In the genomic region with DNA sequence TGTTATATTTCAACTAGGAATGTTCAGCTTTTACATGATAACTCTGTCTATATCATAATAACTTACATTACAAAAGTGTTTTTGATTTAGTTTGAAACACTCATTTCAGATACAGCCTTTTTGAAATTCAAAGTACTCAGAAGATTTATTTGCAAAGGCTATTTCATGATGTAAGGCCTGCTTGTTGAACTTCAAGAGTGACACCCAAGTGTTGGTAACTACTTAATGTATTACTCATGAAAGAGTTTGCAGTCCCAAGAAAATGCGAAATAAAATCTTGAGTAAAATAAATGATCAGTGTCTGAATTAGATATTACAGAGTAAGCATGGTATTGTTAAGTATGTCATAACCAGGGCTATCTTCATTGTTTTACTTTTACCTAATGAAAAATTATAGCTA, we compare ENCODE assay signal across 25 cellular contexts. TPM values are rescaled to one million over a fixed set of nuclear protein-coding genes. Genes with fewer than 3 reads are reported as not detected.
DNase-seq lines count a peak whose midpoint lies in the region; ATAC-seq, FAIRE-seq and TF ChIP-seq lines count a peak whose summit lies in the region.
"Had no signal": no experiment of that assay in that cellular context is flagged by ENCODE, and none has a peak within 500 bp of the region (broad histone marks: within the 10 kb centered on the region; RNA-seq: fewer than 3 reads in every experiment).

No MANE protein-coding gene starts in this region.

- H3K27me3 ChIP-seq in Karpas-422 (ENCODE audit: low read length) (no peaks in the 10 kb centered on the region), left lung (no peaks in the 10 kb centered on the region), upper lobe of right lung (no peaks in the 10 kb centered on the region), hepatocyte (no peaks in the 10 kb centered on the region), SK-N-SH (ENCODE audit: insufficient read depth) (no peaks in the 10 kb centered on the region)
- H3K27me3 ChIP-seq: BLaER1 treated with 17β-estradiol and CSF1 and Interleukin-3, amounts not matched to agents 10 nM and 100 nM had no signal

- no peak overlapping the region for H3K4me3 ChIP-seq in A549
- no peak overlapping the region for H3K4me3 ChIP-seq in Karpas-422 (ENCODE audit: low read length)
- H3K4me3 ChIP-seq in left lung: no peak overlapping the region
- no peak overlapping the region for H3K4me3 ChIP-seq in upper lobe of right lung
- no peak overlapping the region for H3K4me3 ChIP-seq in hepatocyte
- H3K4me3 ChIP-seq in SK-N-SH (ENCODE audit: low read depth in 2 of 2, low read length in 1 of 2): no peak overlapping the region
- H3K4me3 ChIP-seq: BLaER1 treated with 17β-estradiol and CSF1 and Interleukin-3, amounts not matched to agents 10 nM and 100 nM; GM12878 had no signal

- H3K4me2 ChIP-seq in A549 (no peak overlapping the region), Karpas-422 (ENCODE audit: low read depth, low read length, poor library complexity, severe bottlenecking) (no peak overlapping the region), hepatocyte (no peak overlapping the region), SK-N-SH (no peak overlapping the region)
- H3K4me2 ChIP-seq: BLaER1 treated with 17β-estradiol and CSF1 and Interleukin-3, amounts not matched to agents 10 nM and 100 nM had no signal

- H3K9ac ChIP-seq in Karpas-422 (ENCODE audit: low read length) (no peak overlapping the region), SK-N-SH (no peak overlapping the region)
- H3K9ac ChIP-seq: BLaER1 treated with 17β-estradiol and CSF1 and Interleukin-3, amounts not matched to agents 10 nM and 100 nM had no signal

- no peaks in the 10 kb centered on the region for H3K36me3 ChIP-seq in Karpas-422 (ENCODE audit: insufficient read depth, low read length)
- no peaks in the 10 kb centered on the region for H3K36me3 ChIP-seq in left lung
- H3K36me3 ChIP-seq in upper lobe of right lung: peaks cover 4% of the 10 kb centered on the region
- no peaks in the 10 kb centered on the region for H3K36me3 ChIP-seq in hepatocyte (replicated peaks; ENCODE audit: insufficient read depth, low read depth)
- H3K36me3 ChIP-seq in SK-N-SH (replicated peaks in 1 of 2; ENCODE audit: control insufficient read depth in 1 of 2, insufficient read depth in 2 of 2, low read length in 1 of 2): no peaks in the 10 kb centered on the region
- H3K36me3 ChIP-seq: BLaER1 treated with 17β-estradiol and CSF1 and Interleukin-3, amounts not matched to agents 10 nM and 100 nM had no signal

- H3K9me3 ChIP-seq in A549 (no peaks in the 10 kb centered on the region), Karpas-422 (ENCODE audit: low read length) (no peaks in the 10 kb centered on the region), left lung (no peaks in the 10 kb centered on the region), upper lobe of right lung (no peaks in the 10 kb centered on the region), hepatocyte (ENCODE audit: low read depth) (no peaks in the 10 kb centered on the region), SK-N-SH (no peaks in the 10 kb centered on the region)
- H3K9me3 ChIP-seq: BLaER1 treated with 17β-estradiol and CSF1 and Interleukin-3, amounts not matched to agents 10 nM and 100 nM; Caco-2 had no signal

- H3K9me2 ChIP-seq in Karpas-422 (replicated peaks; ENCODE audit: insufficient read depth, low read length) (no peaks in the 10 kb centered on the region), hepatocyte (replicated peaks; ENCODE audit: insufficient read depth) (no peaks in the 10 kb centered on the region), SK-N-SH (no peaks in the 10 kb centered on the region)

- peak; percentile 84 for FAIRE-seq in A549 (lab: Jason Lieb, UNC)
- FAIRE-seq: GM12878, GM12892, GM18507 had no signal

- TF ChIP-seq POLR2A in A549 (IDR thresholded peaks at IDR 0.05; ENCODE audit: low read length): no peak

- H3K79me2 ChIP-seq in Karpas-422 (ENCODE audit: low read length) (no peaks in the 10 kb centered on the region), hepatocyte (no peaks in the 10 kb centered on the region), SK-N-SH (ENCODE audit: insufficient read depth) (no peaks in the 10 kb centered on the region)

- 0 out of 3 replicates have a peak, but pooled peaks cover 2% of the 10 kb centered on the region for H3K4me1 ChIP-seq in A549
- H3K4me1 ChIP-seq in Karpas-422 (ENCODE audit: low read length): no peaks in the 10 kb centered on the region
- H3K4me1 ChIP-seq in left lung: peaks cover 0 to 3% of the 10 kb centered on the region in 2 donors
- no peaks in the 10 kb centered on the region for H3K4me1 ChIP-seq in upper lobe of right lung
- H3K4me1 ChIP-seq in hepatocyte (ENCODE audit: insufficient read depth): no peaks in the 10 kb centered on the region
- peaks cover 0 to under 1% of the 10 kb centered on the region in 2 experiments; a peak in 2 of 4 replicates for H3K4me1 ChIP-seq in SK-N-SH (ENCODE audit: control insufficient read depth in 1 of 2, insufficient read depth in 2 of 2, low read depth in 1 of 2, low read length in 1 of 2)
- H3K4me1 ChIP-seq: BLaER1 treated with 17β-estradiol and CSF1 and Interleukin-3, amounts not matched to agents 10 nM and 100 nM; Caco-2 had no signal

- intact Hi-C loops in left lung (cut with DNase I): no loop called here
- intact Hi-C loops in upper lobe of right lung (cut with DNase I): no loop called here

- CTCF ChIA-PET in A549 (lab: Yijun Ruan, JAX) (no interaction called here), SK-N-SH (lab: Yijun Ruan, JAX) (interaction anchor here (1.1 kb wide), 1 partner anchor 13 kb away, joined by 4 read pairs; no protein-coding TSS in a partner anchor)

- ATAC-seq in A549 (no peak), left lung (peak; percentile 51), upper lobe of right lung (peak; percentile 52)
- no peak for ATAC-seq in activated CD4-positive, CD25-positive, alpha-beta regulatory T cell treated with anti-CD3 and anti-CD28 coated beads, Interleukin-2, amount 50 U/mL, for 24 hours
- ATAC-seq: CD8-positive, alpha-beta T cell; GM12878 had no signal

- TF ChIP-seq CTCF in A549 (IDR thresholded peaks at IDR 0.05) (no peak), left lung (IDR thresholded peaks at IDR 0.05) (no peak), upper lobe of right lung (IDR thresholded peaks at IDR 0.05) (no peak), hepatocyte (IDR thresholded peaks at IDR 0.05; ENCODE audit: poor library complexity) (no peak), SK-N-SH (IDR thresholded peaks at IDR 0.05) (no peak)

- H2AFZ ChIP-seq in Karpas-422 (ENCODE audit: low read length) (no peak overlapping the region), hepatocyte (no peak overlapping the region), SK-N-SH (ENCODE audit: low read depth) (no peak overlapping the region)

- H3K27ac ChIP-seq in A549 (no peak overlapping the region), Karpas-422 (ENCODE audit: low read length) (no peak overlapping the region), left lung (no peak overlapping the region), upper lobe of right lung (no peak overlapping the region), hepatocyte (no peak overlapping the region), SK-N-SH (ENCODE audit: low read depth in 2 of 2, low read length in 1 of 2) (no peak overlapping the region)
- H3K27ac ChIP-seq: 22Rv1; BLaER1 treated with 17β-estradiol and CSF1 and Interleukin-3, amounts not matched to agents 10 nM and 100 nM; C4-2B had no signal

- H4K20me1 ChIP-seq in Karpas-422 (ENCODE audit: insufficient read depth, low read depth, low read length) (no peaks in the 10 kb centered on the region), hepatocyte (ENCODE audit: insufficient read depth, poor library complexity, severe bottlenecking) (no peaks in the 10 kb centered on the region), SK-N-SH (ENCODE audit: insufficient read depth) (no peaks in the 10 kb centered on the region)
- H4K20me1 ChIP-seq: BLaER1 treated with 17β-estradiol and CSF1 and Interleukin-3, amounts not matched to agents 10 nM and 100 nM had no signal

- DNase-seq in A549 (ENCODE audit: low read depth in 1 of 2, low spot score in 1 of 2) (no peak), Karpas-422 (peak; percentile 36), left lung (no peak), upper lobe of right lung (no peak), hepatocyte (ENCODE audit: low spot score) (no peak), SK-N-SH (no peak)
- DNase-seq: ACHN; Caco-2; Calu3; CD4-positive, alpha-beta T cell; CD8-positive, alpha-beta T cell; DMS 273 treated with DMSO at 0.1 percent for 48 hours; DMS153; DMS53; DMS79; DND-41; EL; GDM1 had no signal

- TF ChIP-seq EP300 in A549 (IDR thresholded peaks at IDR 0.05): no peak
- no peak for TF ChIP-seq EP300 in SK-N-SH (IDR thresholded peaks at IDR 0.05; ENCODE audit: borderline replicate concordance in 1 of 2, low read depth in 1 of 2, low read length in 1 of 2)

- TF ChIP-seq RAD21 in A549 (conservative IDR thresholded peaks at IDR 0.05 in 1 of 2, IDR thresholded peaks at IDR 0.05 in 1 of 2) (no peak), SK-N-SH (IDR thresholded peaks at IDR 0.05; ENCODE audit: low read length) (no peak)

- 92% methylated on average over 1 of the region's 1 CpG for WGBS in A549 (ENCODE audit: missing lambda C conversion rate)
- WGBS in hepatocyte (ENCODE audit: low lambda C conversion rate, missing lambda C conversion rate): 97% methylated on average over 1 of the region's 1 CpG
- 91% methylated on average over 1 of the region's 1 CpG for WGBS in SK-N-SH (ENCODE audit: low lambda C conversion rate)

- H3F3A ChIP-seq in SK-N-SH (replicated peaks; ENCODE audit: insufficient read depth): peaks cover 4% of the 10 kb centered on the region

- POLR2A ChIA-PET in A549 (lab: Yijun Ruan, JAX) (no interaction called here), SK-N-SH (lab: Yijun Ruan, JAX) (no interaction called here)

TF ChIP-seq in A549, 52 proteins besides CTCF, POLR2A, EP300 and RAD21 (continues in another document):
- no peak for TF ChIP-seq NR3C1 (IDR thresholded peaks at IDR 0.05)
- no peak for TF ChIP-seq TFCP2L1 (CRISPR knock-in tag; IDR thresholded peaks at IDR 0.05)
- TF ChIP-seq POLR2AphosphoS2 (conservative IDR thresholded peaks at IDR 0.05; ENCODE audit: low read length): no peak

RNA-seq across cellular contexts. Expression of a gene that starts 35.3 kb away (rescaled TPM):
- polyA plus RNA-seq in A549 (2011; rRNA removed) (2.9 and 4.9 TPM in 2 replicates), A549 (2017; fragmentation: RNase III; extraction: RNeasy Plus Mini Kit Qiagen cat#74134 plus additional on column Dnase treatment) (5.6 to 6.0 TPM (median 5.8 TPM) in 3 replicates), hepatocyte (13.6 and 18.6 TPM in 2 replicates), SK-N-SH (2012; rRNA removed) (0.70 and 1.2 TPM in 2 replicates)
- 2.7 and 3.6 TPM in 2 replicates for polyA plus RNA-seq in A549 (2012; cell fraction: cytosol; rRNA removed)
- polyA plus RNA-seq in A549 (2012; cell fraction: nucleus; rRNA removed): 4.0 and 6.8 TPM in 2 replicates
- polyA minus RNA-seq in A549 (2011; rRNA and poly(A)+ RNA removed): 3.2 and 3.5 TPM in 2 replicates
- not detected in 2 replicates for total RNA-seq in Karpas-422 (2014; rRNA removed; shearing (Covaris generic); ENCODE audit: low replicate concordance)
- total RNA-seq in left lung (10 to 100 TPM; 27.7 to 58.8 TPM), upper lobe of right lung (58.8 TPM), hepatocyte (17.1 and 20.9 TPM in 2 replicates)
- polyA plus RNA-seq in SK-N-SH (2012; cell fraction: cytosol; rRNA removed): 1.6 and 1.8 TPM in 2 replicates
- polyA plus RNA-seq in SK-N-SH (2012; cell fraction: nucleus; rRNA removed): 2.4 and 2.5 TPM in 2 replicates

Comparison
In these comparisons a context has a peak if more than half of its experiments do, and no peak if none do; other contexts are left out.
1. ATAC-seq: peak in left lung (single experiment) and upper lobe of right lung (single experiment); none in A549 (0 of 2) and activated CD4-positive, CD25-positive, alpha-beta regulatory T cell treated with anti-CD3 and anti-CD28 coated beads, Interleukin-2, amount 50 U/mL, for 24 hours (0 of 2).
2. RNA of a gene that starts 35.3 kb away (total RNA-seq): 27.7 to 58.8 TPM in left lung, 58.8 TPM in upper lobe of right lung (single experiment) and 17.1 to 20.9 TPM in hepatocyte; not detected in Karpas-422; every median in the first group is over 10 times any median in the second.